ENCODE assay signal across 13 cellular contexts in genomic region chr14:74963705-74964271, GRCh38. TPM values are rescaled to one million over a fixed set of nuclear protein-coding genes. Genes with fewer than 3 reads are reported as not detected.
DNase-seq lines count a peak whose midpoint lies in the region; ATAC-seq, FAIRE-seq and TF ChIP-seq lines count a peak whose summit lies in the region.
"Had no signal": no experiment of that assay in that cellular context is flagged by ENCODE, and none has a peak within 500 bp of the region (broad histone marks: within the 10 kb centered on the region; RNA-seq: fewer than 3 reads in every experiment).

No MANE protein-coding gene starts in this region.

- H3K27me3 ChIP-seq in GM12878 (replicated peaks in 1 of 2; ENCODE audit: control insufficient read depth in 2 of 2, insufficient read depth in 2 of 2, low read length in 1 of 2): no peaks in the 10 kb centered on the region

- H3K4me1 Mint-ChIP-seq in IgD-negative memory B cell (peaks cover 12 to 17% (median 15%) of the 10 kb centered on the region in 3 donors), mesothelial cell of epicardium (peaks cover 11% of the 10 kb centered on the region)

- in situ Hi-C loops in GM12878 (cut with MboI): no loop called here

- intact Hi-C loops in GM12878 (cut with micrococcal nuclease; ENCODE audit: unreplicated experiment): no loop called here

- H3K4me3 Mint-ChIP-seq in IgD-negative memory B cell (peak overlapping the region in 1 of 4 donors; percentile 27), mesothelial cell of epicardium (no peak overlapping the region)
- H3K4me3 Mint-ChIP-seq: T-cell had no signal

- RAD21 ChIA-PET in GM12878 (lab: Charles Lee; ENCODE audit: unreplicated experiment): interaction anchor here (0.6 to 1.9 kb wide), 2 partner anchors 99 to 125 kb away, joined by 7 to 12 read pairs; no protein-coding TSS in a partner anchor

- CTCF ChIA-PET in GM12878 (lab: Yijun Ruan, JAX): interaction anchor here (0.6 to 8.6 kb wide), 5 partner anchors 17 to 124 kb away, joined by 4 to 61 read pairs (median 4); no protein-coding TSS in a partner anchor

- FAIRE-seq in GM12878 (lab: Jason Lieb, UNC): no peak
- FAIRE-seq: frontal cortex had no signal

- 39% methylated on average over 9 of the region's 9 CpGs for WGBS in GM12878 (ENCODE audit: insufficient coverage, insufficient replicate concordance, low lambda C conversion rate, missing lambda C conversion rate)

- peak; percentile 14 for DNase-seq in AG08395 (ENCODE audit: low spot score)
- DNase-seq in GM12878 (ENCODE audit: low read depth, low spot score): no peak
- DNase-seq in left kidney (ENCODE audit: low read depth, low spot score): peak; percentile 76
- DNase-seq in mesothelial cell of epicardium (ENCODE audit: low spot score in 2 of 2, unreplicated experiment in 2 of 2): no peak
- DNase-seq in NCI-H2171 treated with DMSO at 0.1 percent for 48 hours (lab: John Stamatoyannopoulos, UW): no peak
- DNase-seq in MV-4-11 (lab: John Stamatoyannopoulos, UW): no peak
- no peak for DNase-seq in NCI-H1436 treated with DMSO at 0.1 percent for 48 hours (lab: John Stamatoyannopoulos, UW)
- DNase-seq: caudate nucleus; NCI-H226; stimulated activated naive CD4-positive, alpha-beta T cell; T-cell had no signal

- SMC1A ChIA-PET in GM12878 (lab: Charles Lee; ENCODE audit: uncharacterized antibody, unreplicated experiment): interaction anchor here (1.3 kb wide), 1 partner anchor 10 kb away, joined by 4 read pairs; no protein-coding TSS in a partner anchor

- no peak overlapping the region for H3K4me2 ChIP-seq in GM12878 (ENCODE audit: control insufficient read depth, insufficient read depth)

- H3K27ac ChIP-seq in GM12878 (ENCODE audit: control insufficient read depth, insufficient read depth): no peak overlapping the region

- H3K27me3 Mint-ChIP-seq in IgD-negative memory B cell (peaks cover 4% of the 10 kb centered on the region), mesothelial cell of epicardium (ENCODE audit: low read depth) (no peaks in the 10 kb centered on the region)

- TF ChIP-seq CTCF in GM12878 (IDR thresholded peaks at IDR 0.05 in 2 of 3, conservative IDR thresholded peaks at IDR 0.05 in 1 of 3; ENCODE audit: control insufficient read depth in 2 of 3, extremely low read depth in 1 of 3, insufficient read depth in 1 of 3, low read depth in 3 of 3, low read length in 3 of 3): no peak
- no peak for TF ChIP-seq CTCF in mesothelial cell of epicardium (IDR thresholded peaks at IDR 0.05; ENCODE audit: unreplicated experiment)

- TF ChIP-seq POLR2A in GM12878 (IDR thresholded peaks at IDR 0.05; ENCODE audit: low read depth, low read length): no peak

- no peak for TF ChIP-seq RAD21 in GM12878 (IDR thresholded peaks at IDR 0.05; ENCODE audit: insufficient read depth, low read depth, low read length)

- H3K36me3 Mint-ChIP-seq in IgD-negative memory B cell (no peaks in the 10 kb centered on the region), mesothelial cell of epicardium (no peaks in the 10 kb centered on the region)
- H3K36me3 Mint-ChIP-seq: T-cell had no signal

- H3K9me3 Mint-ChIP-seq in IgD-negative memory B cell (no peaks in the 10 kb centered on the region), mesothelial cell of epicardium (no peaks in the 10 kb centered on the region)
- H3K9me3 Mint-ChIP-seq: T-cell had no signal

- POLR2A ChIA-PET in GM12878 (lab: Charles Lee): interaction anchor here (0.6 to 1.2 kb wide), 5 partner anchors 16 to 449 kb away, joined by 3 to 4 read pairs (median 3); partner anchors contain the start of gene EIF2B2

- no TSS peak for BruUV-seq in GM12878 (replicated peaks; lab: Mats Ljungman, UMichigan)

- no peaks in the 10 kb centered on the region for H3K79me2 ChIP-seq in GM12878 (ENCODE audit: control insufficient read depth, insufficient read depth, low read length)

- H3K4me3 ChIP-seq in GM12878: no peak overlapping the region

- no peak overlapping the region for H3K9ac ChIP-seq in GM12878 (ENCODE audit: control insufficient read depth, insufficient read depth, low read length)

- ATAC-seq in GM12878: peak; percentile 15
- ATAC-seq: T-cell had no signal

- peaks cover 14% of the 10 kb centered on the region for H3K4me1 ChIP-seq in GM12878 (ENCODE audit: control insufficient read depth, insufficient read depth, low read length)

- H3K27ac Mint-ChIP-seq in IgD-negative memory B cell (peak overlapping the region in 2 of 3 donors; percentile 1 to 2), mesothelial cell of epicardium (no peak overlapping the region)
- H3K27ac Mint-ChIP-seq: T-cell had no signal

- no peak overlapping the region for H2AFZ ChIP-seq in GM12878 (ENCODE audit: control insufficient read depth, low read depth, low read length)

- H3K9me3 ChIP-seq in GM12878 (replicated peaks; ENCODE audit: control insufficient read depth, insufficient read depth, low read length): no peaks in the 10 kb centered on the region

- H3K36me3 ChIP-seq in GM12878 (ENCODE audit: control insufficient read depth in 2 of 2, insufficient read depth in 2 of 2, low read length in 1 of 2): no peaks in the 10 kb centered on the region

- no peaks in the 10 kb centered on the region for H4K20me1 ChIP-seq in GM12878 (ENCODE audit: control insufficient read depth, insufficient read depth)

- no peak for TF ChIP-seq EP300 in GM12878 (IDR thresholded peaks at IDR 0.05; ENCODE audit: borderline replicate concordance in 1 of 2, control insufficient read depth in 1 of 2, low read depth in 2 of 2, low read length in 2 of 2)

TF ChIP-seq in GM12878, 131 proteins besides CTCF, POLR2A, EP300 and RAD21 (continues in another document):
- TF ChIP-seq MYB (IDR thresholded peaks at IDR 0.05; ENCODE audit: borderline replicate concordance, low read depth, low read length): no peak

RNA-seq across cellular contexts. Expression of gene PGF, which starts 8.4 kb away (rescaled TPM):
- polyA plus RNA-seq in IgD-negative memory B cell (not detected), GM12878 (2011; rRNA removed) (2.4 and 5.5 TPM in 2 replicates), GM12878 (2014; fragmentation: Illumina TruSeq; extraction: Trizol) (0.27 and 0.32 TPM in 2 replicates), GM12878 (2014; fragmentation: Nextera tagmentation; extraction: Ambion mirVana) (under 1 TPM; 0.11 to 0.16 TPM), GM12878 (2014; rRNA removed) (0.46 and 0.66 TPM in 2 replicates), GM12878 (2016; fragmentation: Nextera tagmentation; extraction: Ambion mirVana) (1 to 10 TPM; 3.5 to 4.2 TPM)
- total RNA-seq in GM12878 (2013; cell fraction: nucleolus; rRNA removed): 13.5 and 14.0 TPM in 2 replicates
- total RNA-seq in GM12878 (2014; rRNA removed) (0.76 and 0.79 TPM in 2 replicates), GM12878 (2014; rRNA removed; fragmentation: Illumina TruSeq; extraction: Trizol) (0.40 and 0.46 TPM in 2 replicates), GM12878 (2021) (1.0 and 1.1 TPM in 2 replicates), mesothelial cell of epicardium (8.4 to 9.6 TPM (median 8.6 TPM) in 3 replicates)
- polyA plus RNA-seq in GM12878 (2011; ENCODE audit: low read depth): 1.0 TPM
- polyA plus RNA-seq in GM12878 (2011; cell fraction: cytosol; rRNA removed): 4.5 and 4.9 TPM in 2 replicates
- 7.8 and 12.6 TPM in 2 replicates for polyA plus RNA-seq in GM12878 (2011; cell fraction: nucleus; rRNA removed)
- polyA plus RNA-seq in GM12878 (2012): 2.0 and 2.9 TPM in 2 replicates
- polyA minus RNA-seq in GM12878 (2011; rRNA and poly(A)+ RNA removed): 3.4 and 6.9 TPM in 2 replicates
- polyA minus RNA-seq in GM12878 (2011; cell fraction: cytosol; rRNA and poly(A)+ RNA removed): 1.4 and 3.5 TPM in 2 replicates
- polyA minus RNA-seq in GM12878 (2011; cell fraction: nucleus; rRNA and poly(A)+ RNA removed): 8.7 and 9.3 TPM in 2 replicates

RNA-seq across cellular contexts. Expression of gene EIF2B2, which starts 38.9 kb away (rescaled TPM):
- polyA plus RNA-seq in IgD-negative memory B cell (29.2 TPM), GM12878 (2011; rRNA removed) (125 and 168 TPM in 2 replicates), GM12878 (2014; fragmentation: Illumina TruSeq; extraction: Trizol) (72.5 and 78.8 TPM in 2 replicates), GM12878 (2014; fragmentation: Nextera tagmentation; extraction: Ambion mirVana) (10 to 100 TPM; 17.4 to 32.3 TPM), GM12878 (2014; rRNA removed) (72.2 and 91.4 TPM in 2 replicates), GM12878 (2016; fragmentation: Nextera tagmentation; extraction: Ambion mirVana) (10 to 100 TPM; 85.8 to 94.4 TPM)
- 35.5 and 38.2 TPM in 2 replicates for total RNA-seq in GM12878 (2013; cell fraction: nucleolus; rRNA removed)
- total RNA-seq in GM12878 (2014; rRNA removed) (54.4 and 68.7 TPM in 2 replicates), GM12878 (2014; rRNA removed; fragmentation: Illumina TruSeq; extraction: Trizol) (36.9 and 39.6 TPM in 2 replicates), GM12878 (2021) (52.5 and 58.6 TPM in 2 replicates), mesothelial cell of epicardium (31.0 to 34.7 TPM (median 33.9 TPM) in 3 replicates)
- polyA plus RNA-seq in GM12878 (2011; ENCODE audit: low read depth): 32.2 TPM
- polyA plus RNA-seq in GM12878 (2011; cell fraction: cytosol; rRNA removed): 150 and 158 TPM in 2 replicates
- polyA plus RNA-seq in GM12878 (2011; cell fraction: nucleus; rRNA removed): 84.4 and 109 TPM in 2 replicates
- polyA plus RNA-seq in GM12878 (2012): 37.3 and 38.7 TPM in 2 replicates
- 89.6 and 107 TPM in 2 replicates for polyA minus RNA-seq in GM12878 (2011; rRNA and poly(A)+ RNA removed)
- polyA minus RNA-seq in GM12878 (2011; cell fraction: cytosol; rRNA and poly(A)+ RNA removed): 23.5 and 25.8 TPM in 2 replicates
- polyA minus RNA-seq in GM12878 (2011; cell fraction: nucleus; rRNA and poly(A)+ RNA removed): 25.3 and 53.3 TPM in 2 replicates

RNA-seq across cellular contexts. Expression of gene RPS6KL1, which starts 40.7 kb away (rescaled TPM):
- polyA plus RNA-seq in IgD-negative memory B cell (1.4 TPM), GM12878 (2011; rRNA removed) (0.04 and 0.14 TPM in 2 replicates), GM12878 (2014; fragmentation: Illumina TruSeq; extraction: Trizol) (0.54 and 2.1 TPM in 2 replicates), GM12878 (2014; fragmentation: Nextera tagmentation; extraction: Ambion mirVana) (under 1 TPM; 0.23 to 0.73 TPM), GM12878 (2014; rRNA removed) (3.4 and 4.2 TPM in 2 replicates), GM12878 (2016; fragmentation: Nextera tagmentation; extraction: Ambion mirVana) (1 to 10 TPM; 1.3 to 2.0 TPM)
- total RNA-seq in GM12878 (2013; cell fraction: nucleolus; rRNA removed): 0.37 and 0.96 TPM in 2 replicates
- total RNA-seq in GM12878 (2014; rRNA removed) (3.5 and 4.7 TPM in 2 replicates), GM12878 (2014; rRNA removed; fragmentation: Illumina TruSeq; extraction: Trizol) (1.9 and 2.1 TPM in 2 replicates), GM12878 (2021) (2.8 and 4.2 TPM in 2 replicates), mesothelial cell of epicardium (0.13 to 1.1 TPM (median 0.70 TPM) in 3 replicates)
- polyA plus RNA-seq in GM12878 (2011; ENCODE audit: low read depth): 0.85 TPM
- polyA plus RNA-seq in GM12878 (2011; cell fraction: cytosol; rRNA removed): 0.07 and 0.08 TPM in 2 replicates
- 0.22 and 0.31 TPM in 2 replicates for polyA plus RNA-seq in GM12878 (2011; cell fraction: nucleus; rRNA removed)
- polyA plus RNA-seq in GM12878 (2012): 2.6 and 2.9 TPM in 2 replicates
- 0.05 TPM in 1 of 2 replicates, not detected in the other for polyA minus RNA-seq in GM12878 (2011; rRNA and poly(A)+ RNA removed)
- not detected in 2 replicates for polyA minus RNA-seq in GM12878 (2011; cell fraction: cytosol; rRNA and poly(A)+ RNA removed)
- 0.29 TPM in 1 of 2 replicates, not detected in the other for polyA minus RNA-seq in GM12878 (2011; cell fraction: nucleus; rRNA and poly(A)+ RNA removed)

Comparison
In these comparisons a context has a peak if more than half of its experiments do, and no peak if none do; other contexts are left out.
1. DNase-seq: peak in AG08395 (single experiment) and left kidney (single experiment); none in GM12878 (single experiment), mesothelial cell of epicardium (0 of 2), NCI-H2171 treated with DMSO at 0.1 percent for 48 hours (single experiment), MV-4-11 (single experiment) and NCI-H1436 treated with DMSO at 0.1 percent for 48 hours (single experiment).